Comparison of ENCODE assay signal across 8 cellular contexts in the genomic region with DNA sequence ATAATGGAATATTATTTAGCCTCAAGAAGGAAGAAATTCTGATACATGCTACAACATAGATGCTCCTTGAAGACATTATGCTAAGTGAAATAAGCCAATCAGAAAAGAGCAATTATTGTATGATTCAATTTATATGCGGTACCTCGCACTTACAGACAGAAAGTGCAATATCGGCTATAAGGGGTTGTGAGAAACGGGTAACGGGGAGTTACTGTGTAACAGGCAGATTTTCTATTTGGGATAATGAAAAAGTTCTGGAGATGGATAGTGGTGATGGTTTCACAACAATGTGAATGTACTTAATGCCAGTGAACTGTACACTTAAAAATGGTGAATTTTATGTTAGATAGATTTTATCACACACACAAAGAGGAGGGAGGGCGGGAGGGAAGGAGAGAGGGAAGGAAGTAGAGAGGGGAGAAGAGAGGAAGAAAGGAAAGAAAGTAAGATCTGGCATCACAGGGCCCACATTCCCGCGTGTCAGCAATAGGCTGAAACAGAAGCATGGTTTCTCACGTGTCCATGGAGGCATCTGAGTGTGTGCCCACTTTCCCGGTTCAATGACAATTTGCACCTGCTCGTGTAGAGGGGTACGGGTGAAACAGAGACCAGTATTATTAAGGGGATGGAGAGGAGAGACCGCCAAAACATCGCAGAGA. TPM values are rescaled to one million over a fixed set of nuclear protein-coding genes. Genes with fewer than 3 reads are reported as not detected.
A peak's percentile ranks its signal among the peaks of the same experiment; 100 is the strongest.
DNase-seq lines count a peak whose midpoint lies in the region; ATAC-seq and TF ChIP-seq lines count a peak whose summit lies in the region.

No MANE protein-coding gene starts in this region.

- 0 out of 2 replicates have a peak overlapping the region, but pooled peaks have one; percentile 70 for H2AFZ ChIP-seq in Karpas-422 (ENCODE audit: low read length)

- no peak for ATAC-seq in right lobe of liver

- no peak for TF ChIP-seq POLR2A in right lobe of liver (IDR thresholded peaks at IDR 0.05)
- TF ChIP-seq POLR2A in transverse colon (IDR thresholded peaks at IDR 0.05), result no peak

- TF ChIP-seq CTCF in Caco-2 (IDR thresholded peaks at IDR 0.05; ENCODE audit: insufficient read depth in 1 of 2, low read depth in 1 of 2, low read length in 1 of 2, severe bottlenecking in 1 of 2, unreplicated experiment in 1 of 2) (no peak), brain (conservative IDR thresholded peaks at IDR 0.05) (no peak), right lobe of liver (IDR thresholded peaks at IDR 0.05) (no peak), transverse colon (IDR thresholded peaks at IDR 0.05) (no peak)

- H3K9me3 Mint-ChIP-seq in Caco-2 (ENCODE audit: unreplicated experiment), result no peaks in the 10 kb centered on the region
- peaks cover 0 to 1% (median 0%) of the 10 kb centered on the region in 5 experiments for H3K9me3 Mint-ChIP-seq in brain

- POLR2A ChIA-PET in Caco-2 (lab: Charles Lee), result interaction anchor here (0.7 to 1.2 kb wide), 9 partner anchors 8 to 328 kb away, joined by 3 to 4 read pairs (median 3); partner anchors contain the start of genes IQGAP1, MAN2A2, RCCD1 and UNC45A

- peaks cover 7% of the 10 kb centered on the region for H3K4me1 ChIP-seq in Caco-2
- H3K4me1 ChIP-seq in Karpas-422 (ENCODE audit: low read length), result peaks cover 35% of the 10 kb centered on the region
- H3K4me1 ChIP-seq in right lobe of liver, result peaks cover 0 to 8% (median 0%) of the 10 kb centered on the region in 4 donors
- peaks cover 4 to 26% (median 13%) of the 10 kb centered on the region in 4 donors for H3K4me1 ChIP-seq in transverse colon

- H3K9me3 ChIP-seq in Caco-2 (no peaks in the 10 kb centered on the region), Karpas-422 (ENCODE audit: low read length) (no peaks in the 10 kb centered on the region), right lobe of liver (no peaks in the 10 kb centered on the region), transverse colon (no peaks in the 10 kb centered on the region)

- DNase-seq in Caco-2 (no peak), Karpas-422 (peak; percentile 65), right lobe of liver (no peak), transverse colon (no peak), occipital lobe (lab: John Stamatoyannopoulos, UW) (no peak)
- DNase-seq in stimulated activated CD4-positive, alpha-beta T cell treated with anti-CD3 and anti-CD28 coated beads, Interleukin-12 subunit alpha, Interleukin-12 subunit beta, amount 100 ng/mL, for 4 hours, result no peak
- DNase-seq in stimulated activated CD4-positive, alpha-beta T cell treated with anti-CD3 and anti-CD28 coated beads, Interleukin-4, amount 100 ng/mL, for 24 hours, result no peak

- H3K27ac ChIP-seq in Karpas-422 (ENCODE audit: low read length) (peak overlapping the region; percentile 85), right lobe of liver (peak overlapping the region; percentile 22 to 88 (median 79)), transverse colon (peak overlapping the region; percentile 88 to 97 (median 94))

- no TSS peak for BruUV-seq in Caco-2 (replicated peaks; lab: Mats Ljungman, UMichigan)

- WGBS in right lobe of liver (ENCODE audit: insufficient coverage, low coverage, low lambda C conversion rate, missing lambda C conversion rate), result 13% methylated on average over 12 of the region's 14 CpGs
- WGBS in transverse colon (ENCODE audit: low coverage in 1 of 2), 2 donors, result 7 to 12% methylated on average over 7 to 14 of the region's 14 CpGs

- H3K27me3 ChIP-seq in Caco-2 (replicated peaks; ENCODE audit: control insufficient read depth, insufficient read depth, low read length) (no peaks in the 10 kb centered on the region), Karpas-422 (ENCODE audit: low read length) (no peaks in the 10 kb centered on the region), right lobe of liver (no peaks in the 10 kb centered on the region), transverse colon (no peaks in the 10 kb centered on the region)

- H3K4me2 ChIP-seq in Karpas-422 (ENCODE audit: low read depth, low read length, poor library complexity, severe bottlenecking), result peak overlapping the region; percentile 94

- no peaks in the 10 kb centered on the region for H4K20me1 ChIP-seq in Karpas-422 (ENCODE audit: insufficient read depth, low read depth, low read length)

- H3K36me3 Mint-ChIP-seq in Caco-2 (ENCODE audit: insufficient read depth, unreplicated experiment), result peaks cover 8% of the 10 kb centered on the region
- peaks cover 5% of the 10 kb centered on the region for H3K36me3 Mint-ChIP-seq in brain

- TF ChIP-seq EP300 in transverse colon (IDR thresholded peaks at IDR 0.05; ENCODE audit: low read depth), result no peak

- H3K9ac ChIP-seq in Karpas-422 (ENCODE audit: low read length), result peak overlapping the region; percentile 89

- H3K4me1 Mint-ChIP-seq in Caco-2 (ENCODE audit: low read depth, unreplicated experiment) (peaks cover 18% of the 10 kb centered on the region), brain (peaks cover 23% of the 10 kb centered on the region)

- H3K4me3 ChIP-seq in Caco-2 (ENCODE audit: low read depth, low read length) (peak overlapping the region; percentile 89), Karpas-422 (ENCODE audit: low read length) (peak overlapping the region; percentile 72), right lobe of liver (peak overlapping the region; percentile 53 to 79 (median 69)), transverse colon (peak overlapping the region; percentile 17 to 73 (median 60))

- H3K9me2 ChIP-seq in Karpas-422 (replicated peaks; ENCODE audit: insufficient read depth, low read length), result no peaks in the 10 kb centered on the region

- H3K36me3 ChIP-seq in Caco-2 (ENCODE audit: control insufficient read depth, insufficient read depth, low read length) (no peaks in the 10 kb centered on the region), Karpas-422 (ENCODE audit: insufficient read depth, low read length) (0 out of 2 replicates have a peak, but pooled peaks cover 5% of the 10 kb centered on the region), right lobe of liver (no peaks in the 10 kb centered on the region), transverse colon (no peaks in the 10 kb centered on the region)

- peaks cover 50% of the 10 kb centered on the region for H3K79me2 ChIP-seq in Karpas-422 (ENCODE audit: low read length)

- in situ Hi-C loops in transverse colon (cut with MboI; ENCODE audit: low pct_ligation_motif_present in 1 of 4, low pct_unique_long_range_greater_than_20kb in 1 of 4, low sequenced_read_pairs in 3 of 4), result no loop called here

- H3K27ac Mint-ChIP-seq in Caco-2 (ENCODE audit: unreplicated experiment) (peak overlapping the region; percentile 99), brain (peak overlapping the region; percentile 94 to 98 (median 95))

- CTCF ChIA-PET in Caco-2 (lab: Charles Lee), result interaction anchor here (0.6 to 1.7 kb wide), 8 partner anchors 8 to 674 kb away, joined by 3 to 8 read pairs (median 4); partner anchors contain the start of gene UNC45A

- intact Hi-C loops in Caco-2 (cut with micrococcal nuclease; ENCODE audit: unreplicated experiment) (no loop called here), right lobe of liver (cut with DNase I) (no loop called here), transverse colon (cut with DNase I; ENCODE audit: low total_unique reads) (loop anchor here (10.0 kb wide), 1 partner anchor 168 kb away; the partner anchor contains the start of gene FES)

- H3K27me3 Mint-ChIP-seq in Caco-2 (ENCODE audit: insufficient read depth, unreplicated experiment) (no peaks in the 10 kb centered on the region), brain (peaks cover 12% of the 10 kb centered on the region)

- H3K4me3 Mint-ChIP-seq in Caco-2 (ENCODE audit: unreplicated experiment) (peak overlapping the region; percentile 98), brain (peak overlapping the region; percentile 91 to 99 (median 97))

RNA-seq across cellular contexts. Expression of gene BLM, which starts 0.7 kb away (rescaled TPM):
- 15.6 and 18.1 TPM in 2 replicates for total RNA-seq in Caco-2 (2022)
- 15.4 and 33.5 TPM in 2 replicates for total RNA-seq in Karpas-422 (2014; rRNA removed; shearing (Covaris generic); ENCODE audit: low replicate concordance)
- 3.8 TPM for polyA plus RNA-seq in brain (ENCODE audit: insufficient read depth, low read depth, low replicate concordance)
- 1 to 10 TPM in 2 of 6 experiments, under 1 TPM in 4; 0.20 to 2.3 (median 0.45) TPM for total RNA-seq in right lobe of liver
- total RNA-seq in transverse colon, result 1 to 10 TPM; 1.5 to 6.4 (median 2.0) TPM
- total RNA-seq in occipital lobe, result 3.6 TPM
